In genomic region chr1:180415985-180416633, GRCh38 we compare ENCODE assay signal across 8 cellular contexts.
A peak's percentile ranks its signal among the peaks of the same experiment; 100 is the strongest.
DNase-seq lines count a peak whose midpoint lies in the region; ATAC-seq and TF ChIP-seq lines count a peak whose summit lies in the region.

No MANE protein-coding gene starts in this region.

- peak; percentile 47 for TF ChIP-seq CTCF in GM13977 (IDR thresholded peaks at IDR 0.05; ENCODE audit: extremely low read depth, insufficient read depth, missing control alignments)
- TF ChIP-seq CTCF in body of pancreas (IDR thresholded peaks at IDR 0.05), result peak; percentile 13 to 72 (median 55)
- TF ChIP-seq CTCF in lung (IDR thresholded peaks at IDR 0.05; ENCODE audit: control extremely low read depth, extremely low read depth), result peak; percentile 48
- TF ChIP-seq CTCF in lower leg skin (IDR thresholded peaks at IDR 0.05), result no peak

- H3K4me1 ChIP-seq in body of pancreas, result no peaks in the 10 kb centered on the region
- no peaks in the 10 kb centered on the region for H3K4me1 ChIP-seq in lung (ENCODE audit: control insufficient read depth in 2 of 2, insufficient read depth in 2 of 2, low read length in 2 of 2)

- DNase-seq in AG08396 (ENCODE audit: low spot score) (peak; percentile 29), GM13977 (ENCODE audit: low spot score) (peak; percentile 30), NCI-H345 (lab: John Stamatoyannopoulos, UW) (peak; percentile 48), body of pancreas (no peak), lung (ENCODE audit: low spot score) (no peak), middle frontal gyrus (ENCODE audit: extremely low spot score, low spot score) (no peak), lower leg skin (ENCODE audit: low spot score in 2 of 2) (no peak)

- no peak for ATAC-seq in body of pancreas
- ATAC-seq in lung (ENCODE audit: insufficient read depth, low FRiP score), result no peak
- ATAC-seq in GM18861 (IDR thresholded peaks at IDR 0.05; ENCODE audit: unreplicated experiment), result no peak

- no peaks in the 10 kb centered on the region for H3K36me3 ChIP-seq in body of pancreas (replicated peaks in 1 of 2; ENCODE audit: insufficient read depth in 1 of 2, low read depth in 2 of 2)
- H3K36me3 ChIP-seq in lung (ENCODE audit: control insufficient read depth in 2 of 2, insufficient read depth in 2 of 2, low read length in 2 of 2), result peaks cover 2 to 6% of the 10 kb centered on the region in 2 donors

- in situ Hi-C loops in GM13977 (cut with MboI; ENCODE audit: low pct_unique_long_range_greater_than_20kb, low sequenced_read_pairs, unreplicated experiment), result no loop called here

- WGBS in body of pancreas, 2 donors, result 62 to 70% methylated on average over 2 of the region's 2 CpGs
- 82 to 88% methylated on average over 2 of the region's 2 CpGs for WGBS in lung, 2 donors
- WGBS in lower leg skin, 2 donors, result 81 to 83% methylated on average over 2 of the region's 2 CpGs

- TF ChIP-seq POLR2A in body of pancreas (IDR thresholded peaks at IDR 0.05) (no peak), lower leg skin (IDR thresholded peaks at IDR 0.05) (no peak)

- intact Hi-C loops in body of pancreas (cut with DNase I), result no loop called here
- intact Hi-C loops in lower leg skin (cut with DNase I; ENCODE audit: low total_unique reads), result no loop called here

- H3K27me3 ChIP-seq in body of pancreas (no peaks in the 10 kb centered on the region), lung (ENCODE audit: control insufficient read depth, insufficient read depth) (no peaks in the 10 kb centered on the region)

- H3K27ac ChIP-seq in body of pancreas (no peak overlapping the region), lung (ENCODE audit: low read depth in 1 of 2, low read length in 1 of 2) (no peak overlapping the region)

- H3K4me3 ChIP-seq in body of pancreas, result no peak overlapping the region
- no peak overlapping the region for H3K4me3 ChIP-seq in lung
- H3K4me3 ChIP-seq in lower leg skin (ENCODE audit: low read depth, poor library complexity, severe bottlenecking), result no peak overlapping the region

- H3K9me3 ChIP-seq in body of pancreas, result peaks cover 0 to 3% (median 0%) of the 10 kb centered on the region in 3 donors
- H3K9me3 ChIP-seq in lung (ENCODE audit: control insufficient read depth in 2 of 2, insufficient read depth in 1 of 2, low read length in 1 of 2), result no peaks in the 10 kb centered on the region

Comparison
In these comparisons a context has a peak if more than half of its experiments do, and no peak if none do; other contexts are left out.
1. DNase-seq: peak in AG08396 (single experiment), GM13977 (single experiment) and NCI-H345 (single experiment); none in body of pancreas (0 of 4), lung (single experiment), middle frontal gyrus (single experiment) and lower leg skin (0 of 2).
2. CTCF ChIP-seq: peak in GM13977 (single experiment), body of pancreas (7 of 7) and lung (single experiment); none in lower leg skin (0 of 3).